In genomic region chr14:65413739-65414045, GRCh38 we compare ENCODE assay signal across 8 cellular contexts. TPM values are rescaled to one million over a fixed set of nuclear protein-coding genes. Genes with fewer than 3 reads are reported as not detected.
DNase-seq lines count a peak whose midpoint lies in the region; ATAC-seq, FAIRE-seq and TF ChIP-seq lines count a peak whose summit lies in the region.

No MANE protein-coding gene starts in this region.

- H3K36me3 ChIP-seq in BE2C (no peaks in the 10 kb centered on the region), KOPT-K1 (ENCODE audit: insufficient read depth, low read length) (no peaks in the 10 kb centered on the region; the same call in 1 of the 2 replicates)
- H3K36me3 ChIP-seq in naive thymus-derived CD4-positive, alpha-beta T cell (ENCODE audit: control insufficient read depth in 2 of 3, insufficient read depth in 3 of 3, low read length in 3 of 3) = peaks cover 0 to 12% (median 0%) of the 10 kb centered on the region in 3 experiments

- H3K27ac ChIP-seq in KOPT-K1 (ENCODE audit: low read depth, low read length, poor library complexity, severe bottlenecking) = peak overlapping the region; percentile 92
- H3K27ac ChIP-seq in naive thymus-derived CD4-positive, alpha-beta T cell (ENCODE audit: low read depth, low read length) = peak overlapping the region; percentile 86

- TF ChIP-seq CTCF in BE2C (IDR thresholded peaks at IDR 0.05; ENCODE audit: low read depth, low read length) = no peak
- TF ChIP-seq CTCF in choroid plexus epithelial cell (conservative IDR thresholded peaks at IDR 0.05; ENCODE audit: low read depth, low read length) = no peak

- H3K27ac Mint-ChIP-seq in naive thymus-derived CD4-positive, alpha-beta T cell = peak overlapping the region; percentile 61 to 90 (median 83)

- peaks cover 0 to 5% (median 0%) of the 10 kb centered on the region in 5 donors for H3K36me3 Mint-ChIP-seq in naive thymus-derived CD4-positive, alpha-beta T cell

- H3K4me3 ChIP-seq in BE2C (ENCODE audit: low read depth, low read length) = peak overlapping the region; percentile 72
- peak overlapping the region; percentile 83 for H3K4me3 ChIP-seq in choroid plexus epithelial cell (ENCODE audit: low read depth, low read length)
- peak overlapping the region; percentile 73 for H3K4me3 ChIP-seq in naive thymus-derived CD4-positive, alpha-beta T cell (ENCODE audit: low read length)

- CTCF ChIA-PET in naive thymus-derived CD4-positive, alpha-beta T cell (lab: Charles Lee) = interaction anchor here (0.7 to 5.3 kb wide), 9 partner anchors 128 to 655 kb away, joined by 3 to 81 read pairs (median 7); no protein-coding TSS in a partner anchor

- no peak for FAIRE-seq in frontal cortex (lab: Jason Lieb, UNC)

- no peaks in the 10 kb centered on the region for H3K4me1 ChIP-seq in BE2C
- H3K4me1 ChIP-seq in naive thymus-derived CD4-positive, alpha-beta T cell (ENCODE audit: control insufficient read depth in 2 of 2, insufficient read depth in 2 of 2, low read length in 2 of 2) = peaks cover 0 to 14% of the 10 kb centered on the region in 2 donors

- no peaks in the 10 kb centered on the region for H3K9me3 ChIP-seq in BE2C
- no peaks in the 10 kb centered on the region for H3K9me3 ChIP-seq in KOPT-K1 (ENCODE audit: insufficient read depth, low read length, poor library complexity, severe bottlenecking)
- H3K9me3 ChIP-seq in naive thymus-derived CD4-positive, alpha-beta T cell (ENCODE audit: control insufficient read depth in 2 of 3, low read length in 3 of 3) = no peaks in the 10 kb centered on the region

- POLR2A ChIA-PET in naive thymus-derived CD4-positive, alpha-beta T cell (lab: Charles Lee) = interaction anchor here (0.7 to 4.6 kb wide), 6 partner anchors 125 to 513 kb away, joined by 4 to 44 read pairs (median 6); partner anchors contain the start of gene FNTB

- peak overlapping the region; percentile 85 to 99 (median 96) for H3K4me3 Mint-ChIP-seq in naive thymus-derived CD4-positive, alpha-beta T cell

- H3K4me1 Mint-ChIP-seq in naive thymus-derived CD4-positive, alpha-beta T cell = peaks cover 23 to 58% (median 53%) of the 10 kb centered on the region in 7 donors

- H3K9me3 Mint-ChIP-seq in naive thymus-derived CD4-positive, alpha-beta T cell = no peaks in the 10 kb centered on the region

- intact Hi-C loops in naive thymus-derived CD4-positive, alpha-beta T cell (cut with micrococcal nuclease) = loop anchor here (1.0 to 10.0 kb wide), 16 partner anchors 77 to 1949 kb away; partner anchors contain the start of genes EIF2S1 (in 1 of the 2), GPHN (in 1 of the 2), MAX (in 1 of the 2) and PALS1 (in 1 of the 2)

- no peak for ATAC-seq in naive thymus-derived CD4-positive, alpha-beta T cell
- no peak for ATAC-seq in HG03025 (IDR thresholded peaks at IDR 0.05; ENCODE audit: low FRiP score, unreplicated experiment)
- no peak for ATAC-seq in HG03139 (IDR thresholded peaks at IDR 0.05; ENCODE audit: unreplicated experiment)

- no peaks in the 10 kb centered on the region for H3K27me3 ChIP-seq in BE2C
- no peaks in the 10 kb centered on the region for H3K27me3 ChIP-seq in naive thymus-derived CD4-positive, alpha-beta T cell (ENCODE audit: control insufficient read depth in 2 of 2, insufficient read depth in 2 of 2, low read length in 2 of 2)

- DNase-seq in BE2C (no peak), choroid plexus epithelial cell (ENCODE audit: low read depth) (no peak), frontal cortex (ENCODE audit: low spot score in 2 of 2) (no peak), NCI-H748 (lab: John Stamatoyannopoulos, UW; ENCODE audit: unreplicated experiment) (no peak)
- DNase-seq in naive thymus-derived CD4-positive, alpha-beta T cell = peak in 3 of 9 donors; percentile 13 to 16 (median 15)

- no peaks in the 10 kb centered on the region for H3K27me3 Mint-ChIP-seq in naive thymus-derived CD4-positive, alpha-beta T cell

RNA-seq across cellular contexts. Expression of gene FUT8, which starts 1.2 kb away (rescaled TPM):
- polyA plus RNA-seq in BE2C (2012; ENCODE audit: insufficient read depth, insufficient read length, low read depth) = 7.2 TPM
- total RNA-seq in naive thymus-derived CD4-positive, alpha-beta T cell = 100 to 1,000 TPM in 1 of 5 experiments, 10 to 100 TPM in 4; 38.4 to 107 (median 43.4) TPM
- polyA plus RNA-seq in naive thymus-derived CD4-positive, alpha-beta T cell = 10 to 100 TPM; 11.1 to 11.2 TPM
- 197 TPM for total RNA-seq in frontal cortex
